In genomic region chr19:42325308-42325895, GRCh38 we compare ENCODE assay signal across 8 cellular contexts. TPM values are rescaled to one million over a fixed set of nuclear protein-coding genes. Genes with fewer than 3 reads are reported as not detected.
DNase-seq lines count a peak whose midpoint lies in the region; ATAC-seq and TF ChIP-seq lines count a peak whose summit lies in the region.

A gene with protein sequence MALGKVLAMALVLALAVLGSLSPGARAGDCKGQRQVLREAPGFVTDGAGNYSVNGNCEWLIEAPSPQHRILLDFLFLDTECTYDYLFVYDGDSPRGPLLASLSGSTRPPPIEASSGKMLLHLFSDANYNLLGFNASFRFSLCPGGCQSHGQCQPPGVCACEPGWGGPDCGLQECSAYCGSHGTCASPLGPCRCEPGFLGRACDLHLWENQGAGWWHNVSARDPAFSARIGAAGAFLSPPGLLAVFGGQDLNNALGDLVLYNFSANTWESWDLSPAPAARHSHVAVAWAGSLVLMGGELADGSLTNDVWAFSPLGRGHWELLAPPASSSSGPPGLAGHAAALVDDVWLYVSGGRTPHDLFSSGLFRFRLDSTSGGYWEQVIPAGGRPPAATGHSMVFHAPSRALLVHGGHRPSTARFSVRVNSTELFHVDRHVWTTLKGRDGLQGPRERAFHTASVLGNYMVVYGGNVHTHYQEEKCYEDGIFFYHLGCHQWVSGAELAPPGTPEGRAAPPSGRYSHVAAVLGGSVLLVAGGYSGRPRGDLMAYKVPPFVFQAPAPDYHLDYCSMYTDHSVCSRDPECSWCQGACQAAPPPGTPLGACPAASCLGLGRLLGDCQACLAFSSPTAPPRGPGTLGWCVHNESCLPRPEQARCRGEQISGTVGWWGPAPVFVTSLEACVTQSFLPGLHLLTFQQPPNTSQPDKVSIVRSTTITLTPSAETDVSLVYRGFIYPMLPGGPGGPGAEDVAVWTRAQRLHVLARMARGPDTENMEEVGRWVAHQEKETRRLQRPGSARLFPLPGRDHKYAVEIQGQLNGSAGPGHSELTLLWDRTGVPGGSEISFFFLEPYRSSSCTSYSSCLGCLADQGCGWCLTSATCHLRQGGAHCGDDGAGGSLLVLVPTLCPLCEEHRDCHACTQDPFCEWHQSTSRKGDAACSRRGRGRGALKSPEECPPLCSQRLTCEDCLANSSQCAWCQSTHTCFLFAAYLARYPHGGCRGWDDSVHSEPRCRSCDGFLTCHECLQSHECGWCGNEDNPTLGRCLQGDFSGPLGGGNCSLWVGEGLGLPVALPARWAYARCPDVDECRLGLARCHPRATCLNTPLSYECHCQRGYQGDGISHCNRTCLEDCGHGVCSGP (N-terminal part only) (plus strand): TSS chr19:42325635. CDS start chr19:42326244, 609 bp downstream.

- TF ChIP-seq EP300 in esophagus muscularis mucosa (IDR thresholded peaks at IDR 0.05): no peak

- no peaks in the 10 kb centered on the region for H3K9me3 Mint-ChIP-seq in activated T-cell treated with anti-CD3 and anti-CD28 coated beads, Interleukin-2, amount 50 U/mL, for 72 hours

- no CpG with 5 or more reads among the region's 45 CpGs for WGBS in esophagus muscularis mucosa

- H3K27me3 ChIP-seq in esophagus muscularis mucosa (peaks cover 9 to 33% (median 19%) of the 10 kb centered on the region in 4 donors), muscle layer of duodenum (ENCODE audit: low read depth, low read length) (peaks cover 12% of the 10 kb centered on the region)

- TF ChIP-seq POLR2A in esophagus muscularis mucosa (IDR thresholded peaks at IDR 0.05; ENCODE audit: low read depth): no peak

- H3K27ac ChIP-seq in esophagus muscularis mucosa (replicated peaks in 1 of 4) (peak within 1 kb of the TSS; percentile 76 to 81 (median 80)), muscle layer of duodenum (ENCODE audit: low read length) (peak within 1 kb of the TSS; percentile 63)

- in situ Hi-C loops in KBM-7 (cut with MboI; ENCODE audit: low pct_unique_long_range_greater_than_20kb, low sequenced_read_pairs): no loop called here

- H3K27me3 Mint-ChIP-seq in activated T-cell treated with anti-CD3 and anti-CD28 coated beads, Interleukin-2, amount 50 U/mL, for 72 hours (ENCODE audit: low read depth): peaks cover 16% of the 10 kb centered on the region

- intact Hi-C loops in esophagus muscularis mucosa (cut with DNase I): loop anchor here (5.0 to 10.0 kb wide), 2 partner anchors 72 to 191 kb away; partner anchors contain the start of gene POU2F2

- peak; percentile 89 for ATAC-seq in GM21717 (IDR thresholded peaks at IDR 0.05; ENCODE audit: unreplicated experiment)
- peak; percentile 94 for ATAC-seq in activated T-cell treated with anti-CD3 and anti-CD28 coated beads, Interleukin-2, amount 50 U/mL, for 72 hours (replicated peaks in 1 of 2)

- peaks cover 5 to 6% of the 10 kb centered on the region in 2 donors for H3K36me3 Mint-ChIP-seq in activated T-cell treated with anti-CD3 and anti-CD28 coated beads, Interleukin-2, amount 50 U/mL, for 72 hours (ENCODE audit: insufficient read depth in 2 of 2)

- peak within 1 kb of the TSS; percentile 89 to 97 (median 92) for H3K4me3 ChIP-seq in esophagus muscularis mucosa
- H3K4me3 ChIP-seq in muscle layer of duodenum (ENCODE audit: low read depth in 1 of 2, low read length in 2 of 2): peak within 1 kb of the TSS; percentile 73 to 98

- no peaks in the 10 kb centered on the region for H3K36me3 ChIP-seq in esophagus muscularis mucosa
- H3K36me3 ChIP-seq in muscle layer of duodenum (ENCODE audit: control insufficient read depth in 1 of 2, insufficient read depth in 2 of 2, low read length in 2 of 2): no peaks in the 10 kb centered on the region

- peak; percentile 85 to 92 (median 91) for TF ChIP-seq CTCF in esophagus muscularis mucosa (IDR thresholded peaks at IDR 0.05)

- H3K9me3 ChIP-seq in esophagus muscularis mucosa (no peaks in the 10 kb centered on the region), muscle layer of duodenum (ENCODE audit: control insufficient read depth in 1 of 2, low read length in 2 of 2) (no peaks in the 10 kb centered on the region)

- H3K27ac Mint-ChIP-seq in activated T-cell treated with anti-CD3 and anti-CD28 coated beads, Interleukin-2, amount 50 U/mL, for 72 hours: peak within 1 kb of the TSS; percentile 88

- H3K4me1 ChIP-seq in esophagus muscularis mucosa (peaks cover 31 to 48% (median 43%) of the 10 kb centered on the region in 4 donors), muscle layer of duodenum (ENCODE audit: control insufficient read depth in 1 of 2, insufficient read depth in 2 of 2, low read length in 2 of 2) (peaks cover 0 to 32% of the 10 kb centered on the region in 2 donors)

- H3K4me3 Mint-ChIP-seq in activated T-cell treated with anti-CD3 and anti-CD28 coated beads, Interleukin-2, amount 50 U/mL, for 72 hours: peak within 1 kb of the TSS; percentile 84 to 99

- H3K4me1 Mint-ChIP-seq in activated T-cell treated with anti-CD3 and anti-CD28 coated beads, Interleukin-2, amount 50 U/mL, for 72 hours (ENCODE audit: low read depth): peaks cover 40% of the 10 kb centered on the region

- peak; percentile 98 for DNase-seq in DMS79 (lab: John Stamatoyannopoulos, UW)
- DNase-seq in KBM-7: peak; percentile 99
- peak; percentile 98 to 99 for DNase-seq in activated T-cell treated with anti-CD3 and anti-CD28 coated beads, Interleukin-2, amount 50 U/mL, for 72 hours
- DNase-seq in esophagus muscularis mucosa (ENCODE audit: extremely low spot score): peak; percentile 99
- peak; percentile 96 to 99 for DNase-seq in stimulated activated CD8-positive, alpha-beta memory T cell treated with anti-CD3 and anti-CD28 coated beads, Interleukin-7, amount 100 ng/mL, for 4 hours (ENCODE audit: low read depth in 2 of 2)

TF ChIP-seq in PFSK-1, 5 proteins besides CTCF, POLR2A, EP300 and RAD21:
- TF ChIP-seq FOXP2 (optimal IDR thresholded peaks at IDR 0.05; ENCODE audit: borderline replicate concordance, extremely low read depth, extremely low read length, insufficient read depth) (peak; percentile 76), POLR2AphosphoS5 (IDR thresholded peaks at IDR 0.05; ENCODE audit: low read depth, low read length) (peak; percentile 86), TAF1 (IDR thresholded peaks at IDR 0.05; ENCODE audit: borderline replicate concordance, insufficient read depth, low read length) (peak; percentile 60; the same call in 1 of the 2 replicates), SIN3A (IDR thresholded peaks at IDR 0.05; ENCODE audit: borderline replicate concordance, insufficient read depth, low read length) (no peak)
TF ChIP-seq in PFSK-1: peak in this region for 3.

RNA-seq across cellular contexts. Expression of the gene that starts here (rescaled TPM):
- 36.5 TPM for polyA plus RNA-seq in PFSK-1 (2012; ENCODE audit: insufficient read length, low read depth)
- total RNA-seq in activated T-cell treated with anti-CD3 and anti-CD28 coated beads, Interleukin-2, amount 50 U/mL, for 72 hours: 10 to 100 TPM in 1 of 2 donors, 1 to 10 TPM in 1; 9.7 to 14.0 TPM
- 10 to 100 TPM; 18.2 to 46.2 (median 25.5) TPM for total RNA-seq in esophagus muscularis mucosa

Comparison
In these comparisons a context has a peak if more than half of its experiments do, and no peak if none do; other contexts are left out.
1. Peak in every context shown above with its lines: DNase-seq, ATAC-seq, H3K4me3 ChIP-seq and H3K27ac ChIP-seq.